8 cellular contexts compared by ENCODE assay signal in genomic region chr10:30455816-30456215, GRCh38. TPM values are rescaled to one million over a fixed set of nuclear protein-coding genes. Genes with fewer than 3 reads are reported as not detected.
DNase-seq lines count a peak whose midpoint lies in the region; ATAC-seq and TF ChIP-seq lines count a peak whose summit lies in the region.

No MANE protein-coding gene starts in this region.

- ATAC-seq in CD4-positive, CD25-positive, alpha-beta regulatory T cell (ENCODE audit: low read depth in 2 of 2) = peak; percentile 67 to 70
- ATAC-seq in GM21381 (IDR thresholded peaks at IDR 0.05; ENCODE audit: unreplicated experiment) (peak; percentile 64), right lobe of liver (peak in 3 of 4 donors; percentile 7 to 28 (median 9))

- TF ChIP-seq POLR2A in right lobe of liver (IDR thresholded peaks at IDR 0.05) = no peak

- H3K56ac ChIP-seq in H9 (ENCODE audit: insufficient read length, low read depth, low read length) = no peak overlapping the region

- no peak overlapping the region for H4K91ac ChIP-seq in H9 (ENCODE audit: insufficient read length, low read depth, low read length)

- peak overlapping the region; percentile 52 for H3K4me3 ChIP-seq in CD4-positive, CD25-positive, alpha-beta regulatory T cell (ENCODE audit: low read depth, low read length)
- no peak overlapping the region for H3K4me3 ChIP-seq in SU-DHL-6 (ENCODE audit: insufficient read depth, low read length, poor library complexity, severe bottlenecking)
- H3K4me3 ChIP-seq in right lobe of liver = no peak overlapping the region

- no peak overlapping the region for H4K5ac ChIP-seq in H9 (ENCODE audit: insufficient read length, low read depth, low read length)

- peaks cover 7% of the 10 kb centered on the region for H3K36me3 ChIP-seq in CD4-positive, CD25-positive, alpha-beta regulatory T cell (ENCODE audit: control insufficient read depth, insufficient read depth, low read length)
- H3K36me3 ChIP-seq in SU-DHL-6 (ENCODE audit: low read length) (no peaks in the 10 kb centered on the region), right lobe of liver (peaks cover 0 to 45% (median 12%) of the 10 kb centered on the region in 4 donors)

- no peaks in the 10 kb centered on the region for H3K79me1 ChIP-seq in H9 (ENCODE audit: insufficient read depth, low read depth, low read length, poor library complexity, severe bottlenecking)

- peaks cover 6 to 40% (median 18%) of the 10 kb centered on the region in 4 donors for H3K4me1 Mint-ChIP-seq in CD4-positive, CD25-positive, alpha-beta regulatory T cell
- H3K4me1 Mint-ChIP-seq in H9 = peaks cover 21 to 24% of the 10 kb centered on the region in 2 experiments

- no peak overlapping the region for H2BK120ac ChIP-seq in H9 (ENCODE audit: low read depth, low read length, poor library complexity, severe bottlenecking)

- no peak overlapping the region for H2BK12ac ChIP-seq in H9 (ENCODE audit: insufficient read length, low read depth, low read length)

- H3K4ac ChIP-seq in H9 (ENCODE audit: low read depth, low read length) = no peak overlapping the region

- H2AFZ ChIP-seq in SU-DHL-6 (ENCODE audit: low read depth, low read length, severe bottlenecking) = peak overlapping the region; percentile 30
- no peak overlapping the region for H2AFZ ChIP-seq in H9 (ENCODE audit: low read length)

- H3K9me3 ChIP-seq in CD4-positive, CD25-positive, alpha-beta regulatory T cell (ENCODE audit: control insufficient read depth in 2 of 2, low read length in 2 of 2) = no peaks in the 10 kb centered on the region
- H3K9me3 ChIP-seq in SU-DHL-6 (ENCODE audit: insufficient read depth, low read length) = no peaks in the 10 kb centered on the region
- no peaks in the 10 kb centered on the region for H3K9me3 ChIP-seq in right lobe of liver
- H3K9me3 ChIP-seq in H9 (ENCODE audit: control insufficient read depth, low read depth, low read length) = no peaks in the 10 kb centered on the region

- no peaks in the 10 kb centered on the region for H3K27me3 ChIP-seq in CD4-positive, CD25-positive, alpha-beta regulatory T cell (ENCODE audit: control insufficient read depth, insufficient read depth, low read length)
- no peaks in the 10 kb centered on the region for H3K27me3 ChIP-seq in SU-DHL-6 (ENCODE audit: low read length)
- H3K27me3 ChIP-seq in right lobe of liver = no peaks in the 10 kb centered on the region
- no peaks in the 10 kb centered on the region for H3K27me3 ChIP-seq in H9 (ENCODE audit: insufficient read depth, low read length)

- no peak overlapping the region for H2AK5ac ChIP-seq in H9 (ENCODE audit: insufficient read length, low read length)

- H3K9ac ChIP-seq in SU-DHL-6 (ENCODE audit: low read length) (no peak overlapping the region), H9 (ENCODE audit: extremely low read depth, insufficient read length, low read length) (no peak overlapping the region)

- H3F3A ChIP-seq in SU-DHL-6 (ENCODE audit: insufficient read depth) = no peaks in the 10 kb centered on the region

- no peak for TF ChIP-seq CTCF in SU-DHL-6 (IDR thresholded peaks at IDR 0.05; ENCODE audit: insufficient read depth, low read length, poor library complexity, severe bottlenecking)
- no peak for TF ChIP-seq CTCF in right lobe of liver (IDR thresholded peaks at IDR 0.05)
- no peak for TF ChIP-seq CTCF in H9 (conservative IDR thresholded peaks at IDR 0.05)

- intact Hi-C loops in right lobe of liver (cut with DNase I) = no loop called here

- no peak overlapping the region for H3K23ac ChIP-seq in H9 (ENCODE audit: insufficient read length, low read depth, low read length)

- H3K27ac Mint-ChIP-seq in CD4-positive, CD25-positive, alpha-beta regulatory T cell = peak overlapping the region; percentile 84 to 91 (median 89)
- no peak overlapping the region; a peak in 1 of 7 replicates for H3K27ac Mint-ChIP-seq in H9

- H3K36me3 Mint-ChIP-seq in CD4-positive, CD25-positive, alpha-beta regulatory T cell = peaks cover 9% of the 10 kb centered on the region
- H3K36me3 Mint-ChIP-seq in H9 (ENCODE audit: insufficient read depth in 1 of 3, low read depth in 3 of 3) = peaks cover 1 to 12% (median 9%) of the 10 kb centered on the region in 3 experiments; a peak in 6 of 7 replicates

- no peaks in the 10 kb centered on the region for H3K9me2 ChIP-seq in SU-DHL-6 (replicated peaks; ENCODE audit: insufficient read depth, low read length)

- no peak overlapping the region for H2BK20ac ChIP-seq in H9 (ENCODE audit: low read depth, low read length, poor library complexity, severe bottlenecking)

- H3K14ac ChIP-seq in H9 (ENCODE audit: insufficient read depth, low read length) = no peak overlapping the region

- H3T11ph ChIP-seq in H9 (ENCODE audit: low read length) = no peak overlapping the region

- peak in 2 of 3 donors; percentile 15 to 49 for DNase-seq in CD4-positive, CD25-positive, alpha-beta regulatory T cell
- DNase-seq in right lobe of liver (no peak), dermis blood vessel endothelial cell (no peak), H9 (no peak), NCI-H748 treated with DMSO at 0.1 percent for 48 hours (lab: John Stamatoyannopoulos, UW) (no peak)
- no peak for DNase-seq in activated CD4-positive, alpha-beta T cell treated with anti-CD3 and anti-CD28 coated beads for 1 hour

- no peak overlapping the region for H2BK15ac ChIP-seq in H9 (ENCODE audit: low read depth, low read length)

- H3K4me1 ChIP-seq in CD4-positive, CD25-positive, alpha-beta regulatory T cell (ENCODE audit: control insufficient read depth, insufficient read depth, low read length, poor library complexity, severe bottlenecking) = peaks cover 24% of the 10 kb centered on the region
- peaks cover 0 to 5% (median 0%) of the 10 kb centered on the region in 4 donors for H3K4me1 ChIP-seq in right lobe of liver
- peaks cover 7% of the 10 kb centered on the region; the same call in 1 of the 2 replicates for H3K4me1 ChIP-seq in H9 (ENCODE audit: insufficient read depth, low read length)

- H3K27ac ChIP-seq in CD4-positive, CD25-positive, alpha-beta regulatory T cell (ENCODE audit: insufficient read depth, low read length, poor library complexity, severe bottlenecking) = peak overlapping the region; percentile 47
- no peak overlapping the region for H3K27ac ChIP-seq in SU-DHL-6 (ENCODE audit: low read depth, low read length)
- peak overlapping the region; percentile 4 to 59 (median 54) for H3K27ac ChIP-seq in right lobe of liver
- H3K27ac ChIP-seq in H9 (ENCODE audit: insufficient read length, low read depth, low read length) = no peak overlapping the region

- no peak overlapping the region for H3K18ac ChIP-seq in H9 (ENCODE audit: insufficient read length, low read depth, low read length)

- WGBS in right lobe of liver (ENCODE audit: insufficient coverage, low coverage, low lambda C conversion rate, missing lambda C conversion rate) = 55% methylated on average over 3 of the region's 4 CpGs
- no CpG with 5 or more reads among the region's 4 CpGs for WGBS in H9 (ENCODE audit: extremely low coverage, insufficient read length, low lambda C conversion rate)

- H2BK5ac ChIP-seq in H9 (ENCODE audit: insufficient read length, low read length) = no peak overlapping the region

- H3K27me3 Mint-ChIP-seq in CD4-positive, CD25-positive, alpha-beta regulatory T cell = no peaks in the 10 kb centered on the region
- H3K27me3 Mint-ChIP-seq in H9 (ENCODE audit: low read depth) = no peaks in the 10 kb centered on the region

- no peaks in the 10 kb centered on the region for H3K79me2 ChIP-seq in SU-DHL-6 (ENCODE audit: insufficient read depth, low read length)
- H3K79me2 ChIP-seq in H9 (ENCODE audit: insufficient read depth, low read length) = no peaks in the 10 kb centered on the region

- H4K8ac ChIP-seq in H9 (replicated peaks; ENCODE audit: insufficient read length, low read depth, low read length) = no peak overlapping the region

- H3K4me3 Mint-ChIP-seq in CD4-positive, CD25-positive, alpha-beta regulatory T cell = peak overlapping the region; percentile 55 to 83 (median 65)
- H3K4me3 Mint-ChIP-seq in H9 = no peak overlapping the region; a peak in 1 of 5 replicates

- H3K23me2 ChIP-seq in H9 (ENCODE audit: insufficient read length, low read depth, low read length, poor library complexity, severe bottlenecking) = no peaks in the 10 kb centered on the region

- H3K4me2 ChIP-seq in SU-DHL-6 (ENCODE audit: low read depth, low read length, poor library complexity, severe bottlenecking) (peak overlapping the region; percentile 16), H9 (ENCODE audit: insufficient read depth, insufficient read length, low read length) (no peak overlapping the region)

- no peaks in the 10 kb centered on the region for H3K9me3 Mint-ChIP-seq in CD4-positive, CD25-positive, alpha-beta regulatory T cell
- no peaks in the 10 kb centered on the region for H3K9me3 Mint-ChIP-seq in H9

- no peaks in the 10 kb centered on the region for H4K20me1 ChIP-seq in SU-DHL-6 (ENCODE audit: low read depth, low read length)
- no peaks in the 10 kb centered on the region for H4K20me1 ChIP-seq in H9 (ENCODE audit: control insufficient read depth, insufficient read depth, insufficient read length)

RNA-seq across cellular contexts. Expression of gene MAP3K8, which starts 21.8 kb away (rescaled TPM):
- 31.0 TPM for total RNA-seq in CD4-positive, CD25-positive, alpha-beta regulatory T cell
- polyA plus RNA-seq in CD4-positive, CD25-positive, alpha-beta regulatory T cell = 1 to 10 TPM in 3 of 4 donors, under 1 TPM in 1; 0.69 to 1.4 (median 1.1) TPM
- total RNA-seq in right lobe of liver = 10 to 100 TPM in 1 of 6 experiments, 1 to 10 TPM in 5; 3.1 to 21.9 (median 6.1) TPM
- total RNA-seq in dermis blood vessel endothelial cell = 2.5 and 6.3 TPM in 2 replicates
- total RNA-seq in H9 (2021) = 1.8 and 3.5 TPM in 2 replicates

Comparison
In these comparisons a context has a peak if more than half of its experiments do, and no peak if none do; other contexts are left out.
1. ATAC-seq: peak in every context shown above with its lines; median percentile 68 in CD4-positive, CD25-positive, alpha-beta regulatory T cell; 64 in GM21381; 9 in right lobe of liver.
2. DNase-seq: peak in CD4-positive, CD25-positive, alpha-beta regulatory T cell (2 of 3); none in right lobe of liver (0 of 3), dermis blood vessel endothelial cell (single experiment), activated CD4-positive, alpha-beta T cell treated with anti-CD3 and anti-CD28 coated beads for 1 hour (single experiment), H9 (single experiment) and NCI-H748 treated with DMSO at 0.1 percent for 48 hours (single experiment).
3. H3K27ac ChIP-seq: peak in CD4-positive, CD25-positive, alpha-beta regulatory T cell (single experiment) and right lobe of liver (3 of 3); none in SU-DHL-6 (single experiment) and H9 (single experiment).
4. H3K27ac Mint-ChIP-seq: peak in CD4-positive, CD25-positive, alpha-beta regulatory T cell (3 of 3); none in H9 (0 of 3).
5. H3K4me3 Mint-ChIP-seq: peak in CD4-positive, CD25-positive, alpha-beta regulatory T cell (4 of 4); none in H9 (0 of 2).